1 cellular context compared by ENCODE assay signal in the genomic region with DNA sequence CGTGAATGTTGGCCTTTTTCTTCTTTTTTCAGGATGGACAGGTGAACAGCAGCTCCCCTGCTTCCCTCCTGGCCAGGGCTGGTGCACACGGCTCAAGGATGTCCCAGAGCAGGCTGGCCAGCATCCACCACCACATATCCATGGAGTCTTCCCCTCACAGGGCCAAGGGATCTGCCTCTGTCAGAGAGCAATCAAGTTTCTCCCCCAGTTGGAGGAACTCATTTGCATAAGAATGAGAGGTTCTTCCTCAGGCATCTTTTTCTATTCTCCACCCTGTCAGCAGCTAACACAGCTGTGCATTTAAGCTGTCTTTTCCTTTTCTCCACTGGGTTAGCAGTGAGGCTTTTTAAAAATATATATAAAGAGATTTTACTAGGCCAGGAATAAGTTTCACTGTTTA.
TF ChIP-seq lines count a peak whose summit lies in the region.

No MANE protein-coding gene starts in this region.

TF ChIP-seq in H1, 55 proteins besides CTCF, POLR2A, EP300 and RAD21 (continued from another document):
- TF ChIP-seq TAF7 (optimal IDR thresholded peaks at IDR 0.05; ENCODE audit: borderline replicate concordance, low read depth, low read length) (no peak), BCL11A (IDR thresholded peaks at IDR 0.05; ENCODE audit: low read depth in 2 of 2, low read length in 2 of 2) (no peak), JUND (IDR thresholded peaks at IDR 0.05; ENCODE audit: low read length) (no peak), POLR2AphosphoS5 (IDR thresholded peaks at IDR 0.05; ENCODE audit: low read depth, low read length) (no peak), EZH2 (IDR thresholded peaks at IDR 0.05; ENCODE audit: low read depth, low read length, severe bottlenecking) (no peak)
